9 cellular contexts compared by ENCODE assay signal in the genomic region with DNA sequence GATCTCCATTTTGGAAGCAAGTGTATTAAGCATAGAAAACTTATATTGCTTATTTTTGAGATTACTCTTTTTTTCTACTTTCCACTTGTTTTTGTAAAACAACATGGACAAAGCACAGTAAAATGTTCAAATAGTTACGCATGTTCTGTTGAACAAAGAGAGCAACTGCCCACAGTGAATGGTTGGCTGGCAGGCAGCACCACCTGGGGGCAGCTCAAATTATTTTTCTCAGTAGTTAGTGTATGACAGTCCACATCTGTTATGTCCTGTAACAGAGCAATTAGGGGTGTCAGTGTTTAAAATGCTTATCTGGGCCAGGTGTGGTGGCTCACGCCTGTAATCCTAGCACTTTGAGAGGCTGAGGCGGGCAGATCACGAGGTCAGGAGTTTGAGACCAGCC. TPM values are rescaled to one million over a fixed set of nuclear protein-coding genes. Genes with fewer than 3 reads are reported as not detected.
DNase-seq lines count a peak whose midpoint lies in the region; ATAC-seq and TF ChIP-seq lines count a peak whose summit lies in the region.
"Had no signal": no experiment of that assay in that cellular context is flagged by ENCODE, and none has a peak within 500 bp of the region (broad histone marks: within the 10 kb centered on the region; RNA-seq: fewer than 3 reads in every experiment).

No MANE protein-coding gene starts in this region.

- POLR2A ChIA-PET in Caco-2 (lab: Charles Lee): no interaction called here

- BruUV-seq in Caco-2 (replicated peaks; lab: Mats Ljungman, UMichigan) (no TSS peak), mammary epithelial cell (replicated peaks; lab: Mats Ljungman, UMichigan) (no TSS peak)

- H3K4me1 Mint-ChIP-seq in Caco-2 (ENCODE audit: low read depth, unreplicated experiment): peaks cover 6% of the 10 kb centered on the region

- dilution Hi-C loops in mammary epithelial cell (cut with HindIII; ENCODE audit: low sequenced_read_pairs): no loop called here

- TF ChIP-seq CTCF in Caco-2 (IDR thresholded peaks at IDR 0.05; ENCODE audit: insufficient read depth in 1 of 2, low read depth in 1 of 2, low read length in 1 of 2, severe bottlenecking in 1 of 2, unreplicated experiment in 1 of 2) (peak; percentile 51 to 56), mammary epithelial cell (conservative IDR thresholded peaks at IDR 0.05 in 1 of 2, IDR thresholded peaks at IDR 0.05 in 1 of 2; ENCODE audit: extremely low read depth in 1 of 2, insufficient read depth in 1 of 2, low read depth in 1 of 2, low read length in 2 of 2) (peak; percentile 51 to 68)

- H3K27me3 ChIP-seq in Caco-2 (replicated peaks; ENCODE audit: control insufficient read depth, insufficient read depth, low read length) (no peaks in the 10 kb centered on the region), mammary epithelial cell (ENCODE audit: insufficient read depth, low read length) (no peaks in the 10 kb centered on the region), H7 (ENCODE audit: control insufficient read depth, insufficient read depth, low read length) (no peaks in the 10 kb centered on the region)

- H3K4me2 ChIP-seq in mammary epithelial cell (ENCODE audit: insufficient read depth, low read depth, low read length): no peak overlapping the region

- no peak overlapping the region for H3K27ac Mint-ChIP-seq in Caco-2 (ENCODE audit: unreplicated experiment)

- no peak overlapping the region for H3K27ac ChIP-seq in mammary epithelial cell (ENCODE audit: insufficient read depth, low read depth, low read length)
- H3K27ac ChIP-seq: neutrophil had no signal

- H3K4me1 ChIP-seq in Caco-2 (no peaks in the 10 kb centered on the region), mammary epithelial cell (ENCODE audit: insufficient read depth, low read length) (peaks cover 20% of the 10 kb centered on the region)

- H3K36me3 Mint-ChIP-seq in Caco-2 (ENCODE audit: insufficient read depth, unreplicated experiment): no peaks in the 10 kb centered on the region

- no peaks in the 10 kb centered on the region for H4K20me1 ChIP-seq in mammary epithelial cell (ENCODE audit: insufficient read depth, low read length)

- H2AFZ ChIP-seq in mammary epithelial cell (ENCODE audit: low read depth, low read length): no peak overlapping the region

- in situ Hi-C loops in mammary epithelial cell (cut with MboI; ENCODE audit: low sequenced_read_pairs in 2 of 2): no loop called here

- H3K9me3 Mint-ChIP-seq in Caco-2 (ENCODE audit: unreplicated experiment): no peaks in the 10 kb centered on the region

- H3K79me2 ChIP-seq in mammary epithelial cell (ENCODE audit: insufficient read depth, low read length): no peaks in the 10 kb centered on the region

- no peak overlapping the region for H3K9ac ChIP-seq in mammary epithelial cell (ENCODE audit: insufficient read depth, low read length)

- CTCF ChIA-PET in Caco-2 (lab: Charles Lee): interaction anchor here (0.6 to 1.3 kb wide), 2 partner anchors 46 to 232 kb away, joined by 4 to 5 read pairs; a partner anchor contains a TSS
- CTCF ChIA-PET in mammary epithelial cell (lab: Charles Lee; ENCODE audit: low non-redundant PET): no interaction called here

- no peak overlapping the region for H3K4me3 Mint-ChIP-seq in Caco-2 (ENCODE audit: unreplicated experiment)

- no peak for ATAC-seq in GM21367 (IDR thresholded peaks at IDR 0.05; ENCODE audit: unreplicated experiment)

- H3K27me3 Mint-ChIP-seq in Caco-2 (ENCODE audit: insufficient read depth, unreplicated experiment): peaks cover 10% of the 10 kb centered on the region

- WGBS in mammary epithelial cell (ENCODE audit: low coverage, missing lambda C conversion rate): 53% methylated on average over 1 of the region's 4 CpGs

- intact Hi-C loops in Caco-2 (cut with micrococcal nuclease; ENCODE audit: unreplicated experiment): no loop called here
- intact Hi-C loops in mammary epithelial cell (cut with micrococcal nuclease): loop anchor here (1.0 to 2.0 kb wide), 4 partner anchors 46 to 233 kb away; a partner anchor contains a TSS

- H3K36me3 ChIP-seq in Caco-2 (ENCODE audit: control insufficient read depth, insufficient read depth, low read length): no peaks in the 10 kb centered on the region
- no peaks in the 10 kb centered on the region for H3K36me3 ChIP-seq in mammary epithelial cell (ENCODE audit: insufficient read depth, low read length)
- no peaks in the 10 kb centered on the region for H3K36me3 ChIP-seq in H7 (replicated peaks; ENCODE audit: control insufficient read depth, insufficient read depth, low read length)
- H3K36me3 ChIP-seq: neutrophil had no signal

- DNase-seq in Caco-2 (peak in 1 of 2 experiments; percentile 48), Kasumi-1 (lab: John Stamatoyannopoulos, UW) (peak; percentile 49 to 63), mammary epithelial cell (peak; percentile 26), mucosa of gallbladder (ENCODE audit: low spot score) (peak; percentile 43), GF-D8 (lab: John Stamatoyannopoulos, UW) (no peak), H7 (no peak), T-helper 2 cell (no peak)

- peaks cover 5% of the 10 kb centered on the region; the same call in 1 of the 2 replicates for H3K9me3 ChIP-seq in Caco-2
- no peaks in the 10 kb centered on the region for H3K9me3 ChIP-seq in mammary epithelial cell (replicated peaks; ENCODE audit: insufficient read depth, low read length)
- H3K9me3 ChIP-seq: neutrophil had no signal

- H3K4me3 ChIP-seq in Caco-2 (ENCODE audit: low read depth, low read length) (no peak overlapping the region), mammary epithelial cell (replicated peaks in 1 of 3; ENCODE audit: insufficient read depth in 1 of 3, low read depth in 2 of 3, low read length in 3 of 3) (no peak overlapping the region), H7 (ENCODE audit: insufficient read depth, low read depth, low read length) (no peak overlapping the region)

RNA-seq across cellular contexts. Expression of a gene that starts 46.1 kb away (rescaled TPM):
- total RNA-seq in Caco-2 (2022) (39.2 and 42.7 TPM in 2 replicates), mammary epithelial cell (10 to 100 TPM; 49.8 to 59.2 TPM), mucosa of gallbladder (33.1 TPM)
- 11.3 TPM for polyA plus RNA-seq in mammary epithelial cell
- polyA minus RNA-seq in mammary epithelial cell: 28.3 TPM
- total RNA-seq in H7 (2014; rRNA removed; shearing (Covaris generic)): 19.7 and 31.0 TPM in 2 replicates

Comparison
In these comparisons a context has a peak if more than half of its experiments do, and no peak if none do; other contexts are left out.
1. DNase-seq: peak in Kasumi-1 (2 of 2), mammary epithelial cell (single experiment) and mucosa of gallbladder (single experiment); none in GF-D8 (single experiment), H7 (single experiment) and T-helper 2 cell (0 of 5).